In genomic region chr11:73383249-73384126, GRCh38 we compare ENCODE assay signal across 8 cellular contexts. TPM values are rescaled to one million over a fixed set of nuclear protein-coding genes. Genes with fewer than 3 reads are reported as not detected.
A peak's percentile ranks its signal among the peaks of the same experiment; 100 is the strongest.
DNase-seq lines count a peak whose midpoint lies in the region; ATAC-seq, FAIRE-seq and TF ChIP-seq lines count a peak whose summit lies in the region.

No MANE protein-coding gene starts in this region.

- peaks cover 0 to 42% (median 6%) of the 10 kb centered on the region in 11 experiments; a peak in 10 of 22 replicates for H3K36me3 ChIP-seq in BLaER1 treated with 17β-estradiol and CSF1 and Interleukin-3, amounts not matched to agents 10 nM and 100 nM
- H3K36me3 ChIP-seq in K562 (ENCODE audit: control insufficient read depth, insufficient read depth, low read length), result peaks cover 29% of the 10 kb centered on the region; the same call in 2 of the 3 replicates
- H3K36me3 ChIP-seq in mucosa of rectum (ENCODE audit: control insufficient read depth in 2 of 2, insufficient read depth in 2 of 2, low read length in 2 of 2), result no peaks in the 10 kb centered on the region

- in situ Hi-C loops in K562 (cut with MboI), result no loop called here

- BruUV-seq in K562 (replicated peaks; lab: Mats Ljungman, UMichigan), result no TSS peak

- H3K9ac ChIP-seq in BLaER1 treated with 17β-estradiol and CSF1 and Interleukin-3, amounts not matched to agents 10 nM and 100 nM, result peak overlapping the region; percentile 60 to 99 (median 99)
- H3K9ac ChIP-seq in K562 (ENCODE audit: insufficient read depth in 1 of 2, low read depth in 2 of 2, low read length in 2 of 2) (peak overlapping the region in 1 of 2 experiments; percentile 74; a peak in 2 of 4 replicates), mucosa of rectum (ENCODE audit: low read depth in 1 of 2, low read length in 2 of 2) (no peak overlapping the region)

- peak; percentile 62 for FAIRE-seq in GM19239 (lab: Jason Lieb, UNC)
- no peak for FAIRE-seq in K562 (lab: Jason Lieb, UNC)

- peaks cover 98% of the 10 kb centered on the region for H3K79me2 ChIP-seq in K562 (ENCODE audit: control insufficient read depth, insufficient read depth, low read length)

- TF ChIP-seq RAD21 in K562 (CRISPR knock-in tag; conservative IDR thresholded peaks at IDR 0.05 in 1 of 2, IDR thresholded peaks at IDR 0.05 in 1 of 2), result no peak

- POLR2A ChIA-PET in K562 (lab: Yijun Ruan, JAX), result interaction anchor here (0.7 to 1.6 kb wide), 5 partner anchors 9 to 1512 kb away, joined by 3 to 5 read pairs (median 4); no protein-coding TSS in a partner anchor

- DNase-seq in GM19239 (ENCODE audit: insufficient read length, low spot score) (no peak), K562 (ENCODE audit: extremely low read depth in 1 of 4, low spot score in 3 of 4) (no peak), NCI-H1930 (lab: John Stamatoyannopoulos, UW) (no peak)
- DNase-seq in NK-92 treated with Interleukin-12 subunit alpha and Interleukin-12 subunit beta, amount 100 ng/mL, for 24 hours (lab: John Stamatoyannopoulos, UW), result no peak

- peaks cover 33 to 100% (median 79%) of the 10 kb centered on the region in 11 experiments; a peak in 21 of 22 replicates for H4K20me1 ChIP-seq in BLaER1 treated with 17β-estradiol and CSF1 and Interleukin-3, amounts not matched to agents 10 nM and 100 nM
- peaks cover 66% of the 10 kb centered on the region for H4K20me1 ChIP-seq in K562 (replicated peaks; ENCODE audit: control insufficient read depth, insufficient read depth, low read length)

- H3K27me3 ChIP-seq in BLaER1 treated with 17β-estradiol and CSF1 and Interleukin-3, amounts not matched to agents 10 nM and 100 nM, result no peaks in the 10 kb centered on the region
- no peaks in the 10 kb centered on the region for H3K27me3 ChIP-seq in K562 (ENCODE audit: control insufficient read depth in 2 of 2, insufficient read depth in 2 of 2, low read length in 2 of 2)
- H3K27me3 ChIP-seq in mucosa of rectum (ENCODE audit: control insufficient read depth in 2 of 2, insufficient read depth in 2 of 2, low read length in 2 of 2), result no peaks in the 10 kb centered on the region

- H3K9me3 ChIP-seq in BLaER1 treated with 17β-estradiol and CSF1 and Interleukin-3, amounts not matched to agents 10 nM and 100 nM (replicated peaks in 1 of 11), result no peaks in the 10 kb centered on the region
- no peaks in the 10 kb centered on the region for H3K9me3 ChIP-seq in K562 (replicated peaks; ENCODE audit: control insufficient read depth, insufficient read depth, low read depth, low read length)
- H3K9me3 ChIP-seq in mucosa of rectum (ENCODE audit: control insufficient read depth in 2 of 2, low read length in 2 of 2), result no peaks in the 10 kb centered on the region

- H3K4me2 ChIP-seq in BLaER1 treated with 17β-estradiol and CSF1 and Interleukin-3, amounts not matched to agents 10 nM and 100 nM, result peak overlapping the region; percentile 89 to 100 (median 96)
- H3K4me2 ChIP-seq in K562 (ENCODE audit: insufficient read depth, low read length), result no peak overlapping the region

- H3K27ac ChIP-seq in BLaER1 treated with 17β-estradiol and CSF1 and Interleukin-3, amounts not matched to agents 10 nM and 100 nM, result peak overlapping the region; percentile 79 to 99 (median 91)
- H3K27ac ChIP-seq in K562 (ENCODE audit: extremely low read depth, low read depth, low read length) (no peak overlapping the region), mucosa of rectum (ENCODE audit: low read depth in 2 of 2, low read length in 2 of 2) (peak overlapping the region; percentile 9 to 79)

- intact Hi-C loops in K562 (cut with micrococcal nuclease), result no loop called here

- CTCF ChIA-PET in K562 (lab: Yijun Ruan, JAX; ENCODE audit: low intra/inter-chr PET ratio), result no interaction called here

- no peak for TF ChIP-seq CTCF in K562 (IDR thresholded peaks at IDR 0.05 in 2 of 3, conservative IDR thresholded peaks at IDR 0.05 in 1 of 3; ENCODE audit: insufficient read depth in 2 of 3, low read depth in 1 of 3, low read length in 3 of 3)

- no peak for TF ChIP-seq EP300 in K562 (IDR thresholded peaks at IDR 0.05; ENCODE audit: low read length)

- peak overlapping the region; percentile 1 to 100 (median 16); a peak in 10 of 20 replicates for H3K4me3 ChIP-seq in BLaER1 treated with 17β-estradiol and CSF1 and Interleukin-3, amounts not matched to agents 10 nM and 100 nM
- no peak overlapping the region for H3K4me3 ChIP-seq in K562
- H3K4me3 ChIP-seq in mucosa of rectum (ENCODE audit: low read length in 2 of 2), result no peak overlapping the region

- peaks cover 98 to 100% (median 100%) of the 10 kb centered on the region in 10 experiments for H3K4me1 ChIP-seq in BLaER1 treated with 17β-estradiol and CSF1 and Interleukin-3, amounts not matched to agents 10 nM and 100 nM
- H3K4me1 ChIP-seq in K562 (replicated peaks in 1 of 2; ENCODE audit: control insufficient read depth in 2 of 2, insufficient read depth in 2 of 2, low read length in 2 of 2), result peaks cover 52 to 97% of the 10 kb centered on the region in 2 experiments
- peaks cover 19 to 34% of the 10 kb centered on the region in 2 donors for H3K4me1 ChIP-seq in mucosa of rectum (ENCODE audit: control insufficient read depth in 2 of 2, insufficient read depth in 2 of 2, low read length in 2 of 2)

- 50% methylated on average over 7 of the region's 9 CpGs for WGBS in K562 (ENCODE audit: insufficient coverage, low coverage, missing lambda C conversion rate)

- no peak overlapping the region for H2AFZ ChIP-seq in K562 (ENCODE audit: low read depth, low read length)

- TF ChIP-seq POLR2A in K562 (conservative IDR thresholded peaks at IDR 0.05), result no peak

- ATAC-seq in K562 (no peak), GM18517 (IDR thresholded peaks at IDR 0.05; ENCODE audit: unreplicated experiment) (no peak), GM18867 (IDR thresholded peaks at IDR 0.05; ENCODE audit: unreplicated experiment) (no peak)

- H3K9me1 ChIP-seq in K562 (ENCODE audit: control insufficient read depth, insufficient read depth, low read length), result peaks cover 24% of the 10 kb centered on the region

TF ChIP-seq in K562, 482 proteins besides CTCF, POLR2A, EP300 and RAD21:
- TF ChIP-seq FOXA3 (CRISPR knock-in tag; conservative IDR thresholded peaks at IDR 0.05 in 1 of 2, IDR thresholded peaks at IDR 0.05 in 1 of 2) (no peak), ESRRA (IDR thresholded peaks at IDR 0.05; ENCODE audit: borderline replicate concordance, low read depth) (peak; percentile 97), RBFOX2 (IDR thresholded peaks at IDR 0.05; ENCODE audit: low read depth, low read length) (0 out of 2 replicates have a peak, but pooled peaks have one; percentile 21), JUND (IDR thresholded peaks at IDR 0.05; ENCODE audit: borderline replicate concordance, low read depth, low read length) (no peak), JUND (tag; IDR thresholded peaks at IDR 0.05; ENCODE audit: borderline replicate concordance, low read depth, low read length) (no peak), CTBP1 (IDR thresholded peaks at IDR 0.05; ENCODE audit: borderline replicate concordance) (0 out of 2 replicates have a peak, but pooled peaks have one; percentile 40), TFAP4 (CRISPR knock-in tag; IDR thresholded peaks at IDR 0.05; ENCODE audit: borderline replicate concordance) (peak; percentile 68), ZKSCAN1 (IDR thresholded peaks at IDR 0.05; ENCODE audit: low read depth, low read length) (peak; percentile 77; the same call in 1 of the 2 replicates)

RNA-seq across cellular contexts. Expression of gene RELT, which starts 7.3 kb away (rescaled TPM):
- total RNA-seq in K562 (2011; cell fraction: chromatin; rRNA removed; ENCODE audit: low replicate concordance), result 24.0 and 79.7 TPM in 2 replicates
- total RNA-seq in K562 (2011; cell fraction: nucleolus; rRNA removed), result 52.2 and 56.9 TPM in 2 replicates
- 38.4 and 46.9 TPM in 2 replicates for total RNA-seq in K562 (2011; cell fraction: nucleoplasm; rRNA removed)
- 11.2 and 13.3 TPM in 2 replicates for total RNA-seq in K562 (2014; rRNA removed)
- 3.1 and 3.8 TPM in 2 replicates for total RNA-seq in K562 (2014; rRNA removed; fragmentation: Illumina TruSeq; extraction: Trizol)
- total RNA-seq in K562 (2015; rRNA removed; fragmentation: Illumina TruSeq; extraction: Trizol), result 9.6 and 9.8 TPM in 2 replicates
- 18.4 and 20.2 TPM in 2 replicates for total RNA-seq in K562 (2021)
- polyA plus RNA-seq in K562 (2011; rRNA removed), result 7.4 and 11.8 TPM in 2 replicates
- 11.0 and 16.5 TPM in 2 replicates for polyA plus RNA-seq in K562 (2011; cell fraction: cytosol; rRNA removed)
- 55.1 and 73.5 TPM in 2 replicates for polyA plus RNA-seq in K562 (2011; cell fraction: nucleus; rRNA removed)
- polyA plus RNA-seq in K562 (2012), result 8.7 and 14.0 TPM in 2 replicates
- polyA plus RNA-seq in K562 (2014; fragmentation: Illumina TruSeq; extraction: Trizol), result 6.0 and 8.6 TPM in 2 replicates
- polyA plus RNA-seq in K562 (2014; fragmentation: Nextera tagmentation; extraction: Ambion mirVana), result 1 to 10 TPM; 1.1 to 1.2 TPM
- polyA plus RNA-seq in K562 (2014; rRNA removed), result 14.4 and 14.9 TPM in 2 replicates
- polyA minus RNA-seq in K562 (2011; rRNA and poly(A)+ RNA removed), result 4.7 and 6.0 TPM in 2 replicates
- 7.3 and 8.5 TPM in 2 replicates for polyA minus RNA-seq in K562 (2011; cell fraction: cytosol; rRNA and poly(A)+ RNA removed)
- 18.2 and 20.5 TPM in 2 replicates for polyA minus RNA-seq in K562 (2011; cell fraction: nucleus; rRNA and poly(A)+ RNA removed)

Comparison
In these comparisons a context has a peak if more than half of its experiments do, and no peak if none do; other contexts are left out.
1. H3K4me3 ChIP-seq: peak in BLaER1 treated with 17β-estradiol and CSF1 and Interleukin-3, amounts not matched to agents 10 nM and 100 nM (10 of 10); none in K562 (single experiment) and mucosa of rectum (0 of 2).
2. H3K9ac ChIP-seq: peak in BLaER1 treated with 17β-estradiol and CSF1 and Interleukin-3, amounts not matched to agents 10 nM and 100 nM (11 of 11); none in mucosa of rectum (0 of 2).